In genomic region chr2:232960862-232961261, GRCh38 we compare ENCODE assay signal across 20 cellular contexts. TPM values are rescaled to one million over a fixed set of nuclear protein-coding genes. Genes with fewer than 3 reads are reported as not detected.
"Had no signal": no experiment of that assay in that cellular context is flagged by ENCODE, and none has a peak within 500 bp of the region (broad histone marks: within the 10 kb centered on the region; RNA-seq: fewer than 3 reads in every experiment).

No MANE protein-coding gene starts in this region.

- H3K36me3 ChIP-seq: neutrophil, ovary, prostate gland, right atrium auricular region, spleen, uterus had no signal

- H3K27me3 ChIP-seq: ovary, right atrium auricular region, testis, uterus had no signal

- H3K27ac ChIP-seq: neutrophil, ovary, prostate gland, right atrium auricular region, spleen, testis, uterus had no signal

- H3K4me1 ChIP-seq: prostate gland, right atrium auricular region, testis, uterus had no signal

- H3K4me3 ChIP-seq: ovary, prostate gland, right atrium auricular region, spleen, testis, uterus had no signal

- DNase-seq: activated CD4-positive, alpha-beta memory T cell treated with anti-CD3 and anti-CD28 coated beads for 36 hours; activated CD4-positive, alpha-beta T cell treated with anti-CD3 and anti-CD28 coated beads for 48 hours; activated effector memory CD4-positive, alpha-beta T cell treated with anti-CD3 and anti-CD28 coated beads, Interleukin-2, amount 50 U/mL, for 16 hours; activated naive CD4-positive, alpha-beta T cell treated with anti-CD3 and anti-CD28 coated beads, Interleukin-2, amount 10 ng/mL, durations not matched to agents 7 days and 5 days; amygdala; effector CD8-positive, alpha-beta T cell; foreskin melanocyte; immature natural killer cell; left cardiac atrium; mesenchymal stem cell; ovary; spleen; stimulated activated CD4-positive, alpha-beta T cell treated with anti-CD3 and anti-CD28 coated beads, Interleukin-4, amount 100 ng/mL, for 1 hour; stimulated activated naive CD4-positive, alpha-beta T cell; testis; trophoblast cell; uterus had no signal

- ATAC-seq: left cardiac atrium had no signal

- H3K9me3 ChIP-seq: neutrophil, ovary, prostate gland, testis had no signal

RNA-seq across cellular contexts. Expression of gene NGEF, which starts 52.2 kb away (rescaled TPM):
- polyA plus RNA-seq: immature natural killer cell had no signal
